ENCODE assay signal across 21 cellular contexts in the genomic region with DNA sequence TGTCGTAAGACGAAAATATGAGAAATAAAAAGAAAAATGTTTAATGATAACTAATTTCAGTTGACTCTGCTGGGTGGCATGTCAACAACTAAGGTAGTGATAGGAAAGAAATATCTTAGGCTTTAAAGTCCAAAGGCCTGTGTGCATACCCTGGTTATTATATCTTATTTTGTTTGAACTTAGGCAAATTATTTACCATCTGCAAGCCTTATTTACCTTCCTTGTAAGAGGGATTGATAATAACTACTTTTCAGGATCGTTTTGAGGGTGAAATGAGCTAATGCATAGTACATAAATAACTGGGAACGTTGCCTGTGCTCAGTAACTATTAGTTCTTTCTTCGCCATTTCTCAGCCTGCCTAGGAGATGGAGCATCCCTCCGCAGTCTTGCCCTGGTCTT. TPM values are rescaled to one million over a fixed set of nuclear protein-coding genes. Genes with fewer than 3 reads are reported as not detected.
DNase-seq lines count a peak whose midpoint lies in the region; ATAC-seq, FAIRE-seq and TF ChIP-seq lines count a peak whose summit lies in the region.
"Had no signal": no experiment of that assay in that cellular context is flagged by ENCODE, and none has a peak within 500 bp of the region (broad histone marks: within the 10 kb centered on the region; RNA-seq: fewer than 3 reads in every experiment).

No MANE protein-coding gene starts in this region.

- H3K4me1 ChIP-seq in liver (ENCODE audit: control insufficient read depth in 4 of 4, insufficient read depth in 4 of 4, low read length in 3 of 4), result peaks cover 0 to 6% (median 2%) of the 10 kb centered on the region in 4 donors
- H3K4me1 ChIP-seq: A549 had no signal

- H3K9me3 ChIP-seq in liver (ENCODE audit: control insufficient read depth in 4 of 4, low read length in 3 of 4), result peaks cover 0 to 2% (median 0%) of the 10 kb centered on the region in 4 donors
- H3K9me3 ChIP-seq: A549, Caco-2 had no signal

- no peak overlapping the region for H3K4me3 ChIP-seq in liver (ENCODE audit: low read depth in 1 of 3, low read length in 3 of 3)
- H3K4me3 ChIP-seq: A549; BLaER1 treated with 17β-estradiol and CSF1 and Interleukin-3, amounts not matched to agents 10 nM and 100 nM had no signal

- ATAC-seq in left lobe of liver, result peak; percentile 56
- no peak for ATAC-seq in GM18909 (IDR thresholded peaks at IDR 0.05; ENCODE audit: poor library complexity, unreplicated experiment)
- ATAC-seq: A549; CD8-positive, alpha-beta T cell had no signal

- 43% methylated on average over 6 of the region's 6 CpGs for WGBS in liver

- DNase-seq in GM12891 (ENCODE audit: insufficient read length, low spot score) (no peak), left lobe of liver (ENCODE audit: low spot score) (no peak), NCI-H1417 (lab: John Stamatoyannopoulos, UW) (no peak), iPS-NIHi7 (ENCODE audit: extremely low spot score) (no peak)
- DNase-seq: AML-193; Caco-2; Calu3; CD4-positive, alpha-beta T cell; CD8-positive, alpha-beta T cell; DMS79 treated with DMSO at 0.1 percent for 48 hours; GF-D8 had no signal

- H3K27ac ChIP-seq in liver (ENCODE audit: low read depth in 1 of 2, low read length in 2 of 2), result no peak overlapping the region
- H3K27ac ChIP-seq: 22Rv1; A549; BLaER1 treated with 17β-estradiol and CSF1 and Interleukin-3, amounts not matched to agents 10 nM and 100 nM; C4-2B had no signal

- H3K36me3 ChIP-seq in liver (ENCODE audit: control insufficient read depth in 4 of 4, insufficient read depth in 3 of 4, low read depth in 1 of 4, low read length in 3 of 4), result no peaks in the 10 kb centered on the region
- H3K36me3 ChIP-seq: BLaER1 treated with 17β-estradiol and CSF1 and Interleukin-3, amounts not matched to agents 10 nM and 100 nM had no signal

- FAIRE-seq in GM12891 (lab: Jason Lieb, UNC), result peak; percentile 41
- FAIRE-seq: D721Med, G401.6, GM12892, GM18507 had no signal

- no peaks in the 10 kb centered on the region for H3K27me3 ChIP-seq in liver (ENCODE audit: control insufficient read depth in 4 of 4, insufficient read depth in 4 of 4, low read length in 3 of 4)
- H3K27me3 ChIP-seq: BLaER1 treated with 17β-estradiol and CSF1 and Interleukin-3, amounts not matched to agents 10 nM and 100 nM had no signal

- no peak for TF ChIP-seq POLR2A in GM12891 (IDR thresholded peaks at IDR 0.05; ENCODE audit: low read depth, low read length)

- TF ChIP-seq CTCF in liver (IDR thresholded peaks at IDR 0.05; ENCODE audit: low read depth, low read length, missing input control), result no peak

- no peak overlapping the region for H3K9ac ChIP-seq in liver (ENCODE audit: low read depth in 1 of 2, low read length in 2 of 2)
- H3K9ac ChIP-seq: BLaER1 treated with 17β-estradiol and CSF1 and Interleukin-3, amounts not matched to agents 10 nM and 100 nM had no signal

- TF ChIP-seq RAD21 in liver (IDR thresholded peaks at IDR 0.05), result no peak

TF ChIP-seq in GM12891, 5 proteins besides CTCF, POLR2A, EP300 and RAD21:
- TF ChIP-seq TAF1 (IDR thresholded peaks at IDR 0.05; ENCODE audit: low read depth, low read length) (no peak), SPI1 (IDR thresholded peaks at IDR 0.05; ENCODE audit: low read depth, low read length) (no peak), POLR2AphosphoS5 (IDR thresholded peaks at IDR 0.05; ENCODE audit: low read depth, low read length) (no peak), PAX5 (IDR thresholded peaks at IDR 0.05; ENCODE audit: insufficient read depth, low read length, severe bottlenecking) (no peak), POU2F2 (IDR thresholded peaks at IDR 0.05; ENCODE audit: low read depth, low read length) (no peak)

TF ChIP-seq in liver, 16 proteins besides CTCF, POLR2A, EP300 and RAD21:
- TF ChIP-seq SP1 (IDR thresholded peaks at IDR 0.05), result peak; percentile 47
- TF ChIP-seq HNF4A (conservative IDR thresholded peaks at IDR 0.05), result peak; percentile 60 to 69
- no peak for TF ChIP-seq FOXA1 (IDR thresholded peaks at IDR 0.05)
- no peak for TF ChIP-seq TAF1 (conservative IDR thresholded peaks at IDR 0.05)
- no peak for TF ChIP-seq HNF4G (IDR thresholded peaks at IDR 0.05)
- TF ChIP-seq, protein P1, sequence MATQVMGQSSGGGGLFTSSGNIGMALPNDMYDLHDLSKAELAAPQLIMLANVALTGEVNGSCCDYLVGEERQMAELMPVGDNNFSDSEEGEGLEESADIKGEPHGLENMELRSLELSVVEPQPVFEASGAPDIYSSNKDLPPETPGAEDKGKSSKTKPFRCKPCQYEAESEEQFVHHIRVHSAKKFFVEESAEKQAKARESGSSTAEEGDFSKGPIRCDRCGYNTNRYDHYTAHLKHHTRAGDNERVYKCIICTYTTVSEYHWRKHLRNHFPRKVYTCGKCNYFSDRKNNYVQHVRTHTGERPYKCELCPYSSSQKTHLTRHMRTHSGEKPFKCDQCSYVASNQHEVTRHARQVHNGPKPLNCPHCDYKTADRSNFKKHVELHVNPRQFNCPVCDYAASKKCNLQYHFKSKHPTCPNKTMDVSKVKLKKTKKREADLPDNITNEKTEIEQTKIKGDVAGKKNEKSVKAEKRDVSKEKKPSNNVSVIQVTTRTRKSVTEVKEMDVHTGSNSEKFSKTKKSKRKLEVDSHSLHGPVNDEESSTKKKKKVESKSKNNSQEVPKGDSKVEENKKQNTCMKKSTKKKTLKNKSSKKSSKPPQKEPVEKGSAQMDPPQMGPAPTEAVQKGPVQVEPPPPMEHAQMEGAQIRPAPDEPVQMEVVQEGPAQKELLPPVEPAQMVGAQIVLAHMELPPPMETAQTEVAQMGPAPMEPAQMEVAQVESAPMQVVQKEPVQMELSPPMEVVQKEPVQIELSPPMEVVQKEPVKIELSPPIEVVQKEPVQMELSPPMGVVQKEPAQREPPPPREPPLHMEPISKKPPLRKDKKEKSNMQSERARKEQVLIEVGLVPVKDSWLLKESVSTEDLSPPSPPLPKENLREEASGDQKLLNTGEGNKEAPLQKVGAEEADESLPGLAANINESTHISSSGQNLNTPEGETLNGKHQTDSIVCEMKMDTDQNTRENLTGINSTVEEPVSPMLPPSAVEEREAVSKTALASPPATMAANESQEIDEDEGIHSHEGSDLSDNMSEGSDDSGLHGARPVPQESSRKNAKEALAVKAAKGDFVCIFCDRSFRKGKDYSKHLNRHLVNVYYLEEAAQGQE (IDR thresholded peaks at IDR 0.05), result no peak
- peak; percentile 64 for TF ChIP-seq FOXA2 (IDR thresholded peaks at IDR 0.05)
- TF ChIP-seq JUND (IDR thresholded peaks at IDR 0.05), result no peak
- TF ChIP-seq, protein P2, sequence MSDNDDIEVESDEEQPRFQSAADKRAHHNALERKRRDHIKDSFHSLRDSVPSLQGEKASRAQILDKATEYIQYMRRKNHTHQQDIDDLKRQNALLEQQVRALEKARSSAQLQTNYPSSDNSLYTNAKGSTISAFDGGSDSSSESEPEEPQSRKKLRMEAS (IDR thresholded peaks at IDR 0.05), result no peak
- no peak for TF ChIP-seq EGR1 (IDR thresholded peaks at IDR 0.05; ENCODE audit: low read depth in 2 of 2)
- no peak for TF ChIP-seq GABPA (IDR thresholded peaks at IDR 0.05 in 1 of 2, conservative IDR thresholded peaks at IDR 0.05 in 1 of 2)
- peak in 1 of 2 donors; percentile 23 for TF ChIP-seq RXRA (IDR thresholded peaks at IDR 0.05)
- TF ChIP-seq, protein P3, sequence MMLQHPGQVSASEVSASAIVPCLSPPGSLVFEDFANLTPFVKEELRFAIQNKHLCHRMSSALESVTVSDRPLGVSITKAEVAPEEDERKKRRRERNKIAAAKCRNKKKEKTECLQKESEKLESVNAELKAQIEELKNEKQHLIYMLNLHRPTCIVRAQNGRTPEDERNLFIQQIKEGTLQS (IDR thresholded peaks at IDR 0.05), result no peak
- TF ChIP-seq, protein P4, sequence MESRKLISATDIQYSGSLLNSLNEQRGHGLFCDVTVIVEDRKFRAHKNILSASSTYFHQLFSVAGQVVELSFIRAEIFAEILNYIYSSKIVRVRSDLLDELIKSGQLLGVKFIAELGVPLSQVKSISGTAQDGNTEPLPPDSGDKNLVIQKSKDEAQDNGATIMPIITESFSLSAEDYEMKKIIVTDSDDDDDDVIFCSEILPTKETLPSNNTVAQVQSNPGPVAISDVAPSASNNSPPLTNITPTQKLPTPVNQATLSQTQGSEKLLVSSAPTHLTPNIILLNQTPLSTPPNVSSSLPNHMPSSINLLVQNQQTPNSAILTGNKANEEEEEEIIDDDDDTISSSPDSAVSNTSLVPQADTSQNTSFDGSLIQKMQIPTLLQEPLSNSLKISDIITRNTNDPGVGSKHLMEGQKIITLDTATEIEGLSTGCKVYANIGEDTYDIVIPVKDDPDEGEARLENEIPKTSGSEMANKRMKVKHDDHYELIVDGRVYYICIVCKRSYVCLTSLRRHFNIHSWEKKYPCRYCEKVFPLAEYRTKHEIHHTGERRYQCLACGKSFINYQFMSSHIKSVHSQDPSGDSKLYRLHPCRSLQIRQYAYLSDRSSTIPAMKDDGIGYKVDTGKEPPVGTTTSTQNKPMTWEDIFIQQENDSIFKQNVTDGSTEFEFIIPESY (IDR thresholded peaks at IDR 0.05), result no peak
- TF ChIP-seq YY1 (IDR thresholded peaks at IDR 0.05), result no peak
- TF ChIP-seq NR2F2 (IDR thresholded peaks at IDR 0.05), result no peak

RNA-seq across cellular contexts. Expression of gene TAB3, which starts 41.6 kb away (rescaled TPM):
- polyA plus RNA-seq in GM12891 (2012; ENCODE audit: low read depth, missing spikeins), result 8.4 TPM
- total RNA-seq in left lobe of liver (21.2 TPM), liver (10 to 100 TPM; 21.4 to 32.2 TPM)
- polyA plus RNA-seq in liver, result 10 to 100 TPM; 10.0 to 13.3 TPM
